ENCODE assay signal across 28 cellular contexts in the genomic region with DNA sequence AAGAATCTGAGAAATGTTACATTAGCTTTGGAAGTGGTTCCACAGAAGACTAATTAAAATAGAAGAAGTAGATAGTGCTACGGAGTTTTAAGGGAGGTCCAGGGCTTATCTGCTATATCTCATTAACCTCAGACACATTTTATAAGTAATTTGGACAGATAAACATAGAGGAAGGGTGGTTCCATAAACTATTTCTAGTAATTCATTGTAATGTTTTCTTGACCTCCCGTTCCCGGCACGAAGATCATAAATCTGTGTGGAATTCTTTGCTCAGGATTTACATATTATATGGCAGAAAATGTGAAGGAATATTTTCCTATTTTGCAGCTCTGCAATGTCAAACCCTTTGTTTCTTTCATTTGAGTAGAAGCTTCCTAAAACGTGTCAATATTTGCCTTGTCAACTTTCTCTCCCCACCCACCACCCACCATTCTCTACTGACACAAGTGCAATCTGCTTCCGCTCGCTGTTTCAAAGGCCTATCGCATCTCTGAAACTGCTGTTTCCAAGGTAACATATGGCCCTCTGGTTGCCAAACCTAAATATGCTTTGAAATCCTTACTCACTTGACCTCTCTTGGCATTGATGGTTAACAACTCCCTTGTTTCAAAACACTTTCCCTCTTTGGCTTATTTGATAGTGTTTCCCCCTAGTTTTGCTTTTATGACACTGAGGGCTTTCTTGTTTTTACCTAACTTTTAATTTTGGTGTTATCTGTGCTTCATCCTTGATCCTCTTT.
DNase-seq lines count a peak whose midpoint lies in the region; ATAC-seq lines count a peak whose summit lies in the region.
"Had no signal": no experiment of that assay in that cellular context is flagged by ENCODE, and none has a peak within 500 bp of the region (broad histone marks: within the 10 kb centered on the region; RNA-seq: fewer than 3 reads in every experiment).

No MANE protein-coding gene starts in this region.

- H3K27me3 Mint-ChIP-seq in stimulated activated naive B cell treated with anti-CD40 and anti-IgM and Interleukin-4, amounts not matched to agents 10 μg/mL and 1 μg/mL and 100 μg/mL, for 72 hours = peaks cover 0 to 1% of the 10 kb centered on the region in 2 donors
- H3K27me3 Mint-ChIP-seq: activated CD4-positive, alpha-beta T cell treated with anti-CD3 and anti-CD28 coated beads for 36 hours; T-helper 17 cell had no signal

- H3K27me3 ChIP-seq in endocrine pancreas (ENCODE audit: control insufficient read depth, insufficient read depth, low read length) (no peaks in the 10 kb centered on the region), rectal smooth muscle tissue (ENCODE audit: control insufficient read depth, insufficient read depth, low read length) (no peaks in the 10 kb centered on the region)
- H3K27me3 ChIP-seq: BE2C, esophagus squamous epithelium, gastroesophageal sphincter, neutrophil had no signal

- H3K27ac Mint-ChIP-seq in stimulated activated naive B cell treated with anti-CD40 and anti-IgM and Interleukin-4, amounts not matched to agents 10 μg/mL and 1 μg/mL and 100 μg/mL, for 72 hours = no peak overlapping the region
- H3K27ac Mint-ChIP-seq: activated CD4-positive, alpha-beta T cell treated with anti-CD3 and anti-CD28 coated beads for 36 hours; activated naive CD8-positive, alpha-beta T cell treated with anti-CD3 and anti-CD28 coated beads for 36 hours; effector memory CD8-positive, alpha-beta T cell; GM23338; HFFc6; T-helper 17 cell had no signal

- ATAC-seq in stimulated activated naive B cell treated with anti-CD40 and anti-IgM and Interleukin-4, amounts not matched to agents 10 μg/mL and 1 μg/mL and 100 μg/mL, for 72 hours (replicated peaks) = no peak
- no peak for ATAC-seq in GM18867 (IDR thresholded peaks at IDR 0.05; ENCODE audit: unreplicated experiment)
- ATAC-seq: activated CD4-positive, alpha-beta T cell treated with anti-CD3 and anti-CD28 coated beads for 36 hours; effector memory CD8-positive, alpha-beta T cell; gastroesophageal sphincter; GM23338; left lobe of liver; stimulated activated naive CD8-positive, alpha-beta T cell treated with anti-CD3 and anti-CD28 coated beads, Interleukin-15, Interleukin-2, amounts not matched to agents 100 U/mL and 50 U/mL, for 24 hours; T-helper 17 cell had no signal

- no peaks in the 10 kb centered on the region for H3K9me3 Mint-ChIP-seq in stimulated activated naive B cell treated with anti-CD40 and anti-IgM and Interleukin-4, amounts not matched to agents 10 μg/mL and 1 μg/mL and 100 μg/mL, for 72 hours
- H3K9me3 Mint-ChIP-seq: activated naive CD8-positive, alpha-beta T cell treated with anti-CD3 and anti-CD28 coated beads for 36 hours; effector memory CD8-positive, alpha-beta T cell; GM23338; HFFc6 had no signal

- no peaks in the 10 kb centered on the region for H3K36me3 Mint-ChIP-seq in stimulated activated naive B cell treated with anti-CD40 and anti-IgM and Interleukin-4, amounts not matched to agents 10 μg/mL and 1 μg/mL and 100 μg/mL, for 72 hours
- H3K36me3 Mint-ChIP-seq: activated naive CD8-positive, alpha-beta T cell treated with anti-CD3 and anti-CD28 coated beads for 36 hours had no signal

- no peak overlapping the region for H3K4me3 Mint-ChIP-seq in stimulated activated naive B cell treated with anti-CD40 and anti-IgM and Interleukin-4, amounts not matched to agents 10 μg/mL and 1 μg/mL and 100 μg/mL, for 72 hours
- H3K4me3 Mint-ChIP-seq: activated CD4-positive, alpha-beta T cell treated with anti-CD3 and anti-CD28 coated beads for 36 hours; activated naive CD8-positive, alpha-beta T cell treated with anti-CD3 and anti-CD28 coated beads for 36 hours; effector memory CD8-positive, alpha-beta T cell; GM23338; HFFc6; T-helper 17 cell had no signal

- peaks cover 2 to 8% of the 10 kb centered on the region in 2 donors for H3K4me1 Mint-ChIP-seq in stimulated activated naive B cell treated with anti-CD40 and anti-IgM and Interleukin-4, amounts not matched to agents 10 μg/mL and 1 μg/mL and 100 μg/mL, for 72 hours
- H3K4me1 Mint-ChIP-seq: GM23338 had no signal

- H3K9ac ChIP-seq in endocrine pancreas (ENCODE audit: control insufficient read depth, insufficient read depth, low read length) (no peak overlapping the region), rectal smooth muscle tissue (ENCODE audit: low read length) (no peak overlapping the region)
- H3K9ac ChIP-seq: SK-N-SH had no signal

- DNase-seq in NCI-H345 (lab: John Stamatoyannopoulos, UW) (peak; percentile 6), NCI-H345 treated with DMSO at 0.1 percent for 48 hours (lab: John Stamatoyannopoulos, UW; ENCODE audit: unreplicated experiment) (no peak), NCI-H1092 treated with DMSO at 0.1 percent for 48 hours (lab: John Stamatoyannopoulos, UW) (peak; percentile 66), HCEC 1CT (no peak)
- no peak for DNase-seq in stimulated activated naive B cell treated with anti-CD40 and anti-IgM and Interleukin-4, amounts not matched to agents 10 μg/mL and 1 μg/mL and 100 μg/mL, for 72 hours
- DNase-seq: activated CD4-positive, alpha-beta T cell treated with anti-CD3 and anti-CD28 coated beads for 36 hours; activated effector memory CD4-positive, alpha-beta T cell treated with anti-CD3 and anti-CD28 coated beads, Interleukin-2, amount 50 U/mL, for 16 hours; activated naive CD8-positive, alpha-beta T cell treated with anti-CD3 and anti-CD28 coated beads for 36 hours; BE2C; effector memory CD8-positive, alpha-beta T cell; EL; esophagus squamous epithelium; HFFc6; Karpas-422; NCI-H187; SK-N-SH; stimulated activated naive CD8-positive, alpha-beta T cell treated with anti-CD3 and anti-CD28 coated beads, Interleukin-15, Interleukin-2, amounts not matched to agents 100 U/mL and 50 U/mL, for 24 hours; T-helper 17 cell had no signal

- H3K27ac ChIP-seq in rectal smooth muscle tissue (ENCODE audit: low read depth, low read length) = no peak overlapping the region
- H3K27ac ChIP-seq: coronary artery, esophagus squamous epithelium, gastroesophageal sphincter, neutrophil, prostate gland, thoracic aorta had no signal

- H3K4me3 ChIP-seq in endocrine pancreas (ENCODE audit: control insufficient read depth, insufficient read depth, low read length) (peak overlapping the region; percentile 29), rectal smooth muscle tissue (ENCODE audit: low read length) (peak overlapping the region; percentile 18)
- H3K4me3 ChIP-seq: coronary artery, esophagus squamous epithelium, gastroesophageal sphincter, GM23338, prostate gland, thoracic aorta had no signal

- H3K36me3 ChIP-seq in endocrine pancreas (ENCODE audit: control insufficient read depth, insufficient read depth, low read length) (no peaks in the 10 kb centered on the region), rectal smooth muscle tissue (ENCODE audit: control insufficient read depth, insufficient read depth, low read length) (no peaks in the 10 kb centered on the region)
- H3K36me3 ChIP-seq: BE2C, esophagus squamous epithelium, gastroesophageal sphincter, neutrophil, prostate gland, thoracic aorta had no signal

- no peaks in the 10 kb centered on the region for H3K4me1 ChIP-seq in endocrine pancreas (ENCODE audit: control insufficient read depth, insufficient read depth, low read length)
- peaks cover 6% of the 10 kb centered on the region for H3K4me1 ChIP-seq in rectal smooth muscle tissue (ENCODE audit: control insufficient read depth, insufficient read depth, low read length)
- H3K4me1 ChIP-seq: BE2C, gastroesophageal sphincter, prostate gland had no signal

- no peaks in the 10 kb centered on the region for H3K9me3 ChIP-seq in endocrine pancreas (ENCODE audit: control insufficient read depth, low read length)
- H3K9me3 ChIP-seq: BE2C, esophagus squamous epithelium, gastroesophageal sphincter, neutrophil, prostate gland, SK-N-SH, thoracic aorta had no signal

Comparison
In these comparisons a context has a peak if more than half of its experiments do, and no peak if none do; other contexts are left out.
1. DNase-seq: peak in NCI-H345 (single experiment) and NCI-H1092 treated with DMSO at 0.1 percent for 48 hours (single experiment); none in NCI-H345 treated with DMSO at 0.1 percent for 48 hours (single experiment), HCEC 1CT (single experiment) and stimulated activated naive B cell treated with anti-CD40 and anti-IgM and Interleukin-4, amounts not matched to agents 10 μg/mL and 1 μg/mL and 100 μg/mL, for 72 hours (single experiment).